In the genomic region with DNA sequence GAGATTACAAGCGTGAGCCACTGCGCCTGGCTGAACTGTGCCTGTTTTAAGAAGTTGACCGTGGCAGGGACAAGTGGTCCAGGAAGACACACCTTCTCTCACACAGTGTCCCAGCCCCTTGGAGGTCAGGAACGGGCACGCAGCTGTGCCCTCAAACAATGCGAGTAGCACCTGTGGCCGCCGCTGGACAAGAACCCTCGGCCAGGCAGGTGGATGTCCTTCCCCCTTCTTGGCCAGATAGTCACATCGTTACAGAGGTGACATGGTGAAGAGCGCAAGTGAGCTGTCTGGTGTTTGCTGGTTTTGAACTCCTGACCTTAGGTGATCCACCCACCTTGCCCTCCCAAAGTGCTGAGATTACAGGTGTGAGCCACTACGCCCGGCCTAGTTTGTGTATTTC, we compare ENCODE assay signal across 1 cellular context.
TF ChIP-seq lines count a peak whose summit lies in the region.

No MANE protein-coding gene starts in this region.

TF ChIP-seq in K562, 482 proteins besides CTCF, POLR2A, EP300 and RAD21:
- no peak for TF ChIP-seq HSF4 (CRISPR knock-in tag; IDR thresholded peaks at IDR 0.05; ENCODE audit: borderline replicate concordance)
- TF ChIP-seq POLR2G (IDR thresholded peaks at IDR 0.05; ENCODE audit: low read depth, low read length), result 0 out of 2 replicates have a peak, but pooled peaks have one; percentile 20
